In the genomic region with DNA sequence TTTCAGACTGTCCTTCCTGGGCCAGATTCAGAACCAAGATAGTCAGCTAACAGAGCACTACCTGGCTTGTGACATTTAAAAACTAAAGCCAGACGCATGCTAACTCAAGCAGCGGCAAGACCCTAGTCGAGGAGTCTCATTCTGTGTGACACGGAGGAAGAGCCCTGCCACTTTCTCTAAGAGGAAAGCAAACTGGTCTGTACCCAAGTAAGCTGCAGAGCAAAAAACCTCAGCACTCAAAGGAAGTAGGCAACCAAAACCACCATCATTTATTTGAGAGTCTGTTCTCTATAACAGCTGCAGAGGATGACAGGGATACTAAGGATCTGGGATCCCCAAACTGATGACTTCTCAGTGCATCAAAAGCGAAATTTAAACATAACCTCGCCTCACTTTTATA, we compare ENCODE assay signal across 19 cellular contexts.
DNase-seq lines count a peak whose midpoint lies in the region; ATAC-seq and TF ChIP-seq lines count a peak whose summit lies in the region.
"Had no signal": no experiment of that assay in that cellular context is flagged by ENCODE, and none has a peak within 500 bp of the region (broad histone marks: within the 10 kb centered on the region; RNA-seq: fewer than 3 reads in every experiment).

No MANE protein-coding gene starts in this region.

- no peak overlapping the region for H3K4me3 ChIP-seq in DND-41 (ENCODE audit: low read depth in 1 of 2, low read length in 2 of 2)
- H3K4me3 ChIP-seq: SJSA1 had no signal

- no peak for TF ChIP-seq CTCF in CD4-positive, alpha-beta T cell (IDR thresholded peaks at IDR 0.05)
- TF ChIP-seq CTCF in DND-41 (IDR thresholded peaks at IDR 0.05; ENCODE audit: borderline replicate concordance, extremely low read depth, low read length, poor library complexity, severe bottlenecking) = no peak
- TF ChIP-seq CTCF in WTC11 (IDR thresholded peaks at IDR 0.05) = no peak

- no peak overlapping the region for H3K27ac ChIP-seq in CD4-positive, alpha-beta T cell (ENCODE audit: low read depth, low read length)
- H3K27ac ChIP-seq in DND-41 (ENCODE audit: low read length) = no peak overlapping the region
- H3K27ac ChIP-seq: KMS-11, SJSA1 had no signal

- peak overlapping the region; percentile 54 for H3K4me3 Mint-ChIP-seq in CD4-positive, alpha-beta T cell
- no peak overlapping the region for H3K4me3 Mint-ChIP-seq in WTC11
- peak overlapping the region in 5 of 10 donors; percentile 53 to 82 (median 71) for H3K4me3 Mint-ChIP-seq in naive thymus-derived CD8-positive, alpha-beta T cell

- no peaks in the 10 kb centered on the region for H3K27me3 ChIP-seq in CD4-positive, alpha-beta T cell (ENCODE audit: control insufficient read depth, insufficient read depth, low read length)
- H3K27me3 ChIP-seq in DND-41 (ENCODE audit: insufficient read depth, low read length, poor library complexity) = no peaks in the 10 kb centered on the region
- H3K27me3 ChIP-seq: SJSA1 had no signal

- no peaks in the 10 kb centered on the region for H3K36me3 Mint-ChIP-seq in CD4-positive, alpha-beta T cell (ENCODE audit: low read depth)
- peaks cover 15% of the 10 kb centered on the region for H3K36me3 Mint-ChIP-seq in WTC11
- H3K36me3 Mint-ChIP-seq in naive thymus-derived CD8-positive, alpha-beta T cell = no peaks in the 10 kb centered on the region

- CTCF ChIA-PET in CD4-positive, alpha-beta T cell (lab: Charles Lee) = no interaction called here
- CTCF ChIA-PET in WTC11 (lab: Charles Lee) = no interaction called here

- H3K4me1 Mint-ChIP-seq in CD4-positive, alpha-beta T cell (ENCODE audit: low read depth) = peaks cover 20% of the 10 kb centered on the region
- peaks cover 31% of the 10 kb centered on the region for H3K4me1 Mint-ChIP-seq in WTC11
- H3K4me1 Mint-ChIP-seq in naive thymus-derived CD8-positive, alpha-beta T cell = peaks cover 0 to 25% (median 8%) of the 10 kb centered on the region in 4 donors

- intact Hi-C loops in CD4-positive, alpha-beta T cell (cut with DNase I, micrococcal nuclease) = no loop called here

- no peaks in the 10 kb centered on the region for H3K36me3 ChIP-seq in DND-41 (ENCODE audit: insufficient read depth, low read length)
- H3K36me3 ChIP-seq: SJSA1 had no signal

- no peak overlapping the region for H3K4me2 ChIP-seq in DND-41 (ENCODE audit: insufficient read depth, low read length)
- H3K4me2 ChIP-seq: KMS-11 had no signal

- H3K9ac ChIP-seq in DND-41 (ENCODE audit: low read depth, low read length) = no peak overlapping the region
- H3K9ac ChIP-seq: KMS-11 had no signal

- H2AFZ ChIP-seq in DND-41 (ENCODE audit: low read depth, low read length) = no peak overlapping the region

- peak overlapping the region; percentile 67 for H3K27ac Mint-ChIP-seq in CD4-positive, alpha-beta T cell
- peak overlapping the region; percentile 14; the same call in 1 of the 2 replicates for H3K27ac Mint-ChIP-seq in WTC11
- H3K27ac Mint-ChIP-seq in naive thymus-derived CD8-positive, alpha-beta T cell = peak overlapping the region in 7 of 10 donors; percentile 56 to 93 (median 89)

- no peaks in the 10 kb centered on the region for H3K9me3 Mint-ChIP-seq in CD4-positive, alpha-beta T cell
- peaks cover 9% of the 10 kb centered on the region for H3K9me3 Mint-ChIP-seq in WTC11
- no peaks in the 10 kb centered on the region for H3K9me3 Mint-ChIP-seq in naive thymus-derived CD8-positive, alpha-beta T cell

- H3K9me3 ChIP-seq in CD4-positive, alpha-beta T cell (ENCODE audit: control insufficient read depth, low read length) = no peaks in the 10 kb centered on the region
- H3K9me3 ChIP-seq in DND-41 (ENCODE audit: insufficient read depth, low read length, severe bottlenecking) = peaks cover 7% of the 10 kb centered on the region
- H3K9me3 ChIP-seq: SJSA1 had no signal

- H3K27me3 Mint-ChIP-seq in CD4-positive, alpha-beta T cell = no peaks in the 10 kb centered on the region
- H3K27me3 Mint-ChIP-seq in WTC11 (ENCODE audit: low read depth) = no peaks in the 10 kb centered on the region
- peaks cover 0 to 10% (median 0%) of the 10 kb centered on the region in 5 donors for H3K27me3 Mint-ChIP-seq in naive thymus-derived CD8-positive, alpha-beta T cell

- no peaks in the 10 kb centered on the region for H3K79me2 ChIP-seq in DND-41 (ENCODE audit: insufficient read depth, low read length)

- ATAC-seq in CD4-positive, alpha-beta T cell (ENCODE audit: poor library complexity) = no peak
- ATAC-seq in DND-41 (ENCODE audit: insufficient read depth, low read depth) (peak; percentile 69; the same call in 2 of the 3 replicates), WTC11 (no peak)
- ATAC-seq in naive thymus-derived CD8-positive, alpha-beta T cell = peak; percentile 57 to 88
- ATAC-seq: Right ventricle myocardium inferior had no signal

- in situ Hi-C loops in ACHN (cut with HindIII; ENCODE audit: low pct_ligation_motif_present, low pct_unique_long_range_greater_than_20kb, low sequenced_read_pairs) = no loop called here

- no peak for DNase-seq in CD4-positive, alpha-beta T cell
- peak; percentile 9 for DNase-seq in DND-41
- no peak for DNase-seq in WTC11 (ENCODE audit: low spot score)
- peak in 2 of 10 donors; percentile 27 to 35 for DNase-seq in naive thymus-derived CD8-positive, alpha-beta T cell
- DNase-seq in activated gamma-delta T cell treated with Interleukin-2 at 50 U/mL for 16 hours = no peak
- DNase-seq in ACHN = no peak
- DNase-seq in NCI-H1930 (lab: John Stamatoyannopoulos, UW) = no peak
- DNase-seq: C1 segment of cervical spinal cord; GDM1; NCI-H1092 treated with DMSO at 0.1 percent for 48 hours; NCI-H1436 treated with DMSO at 0.1 percent for 48 hours; NCI-H2029; NCI-H2227 treated with DMSO at 0.1 percent for 48 hours; NCI-H510A; NCI-H748 treated with DMSO at 0.1 percent for 48 hours; NK-92 treated with Interleukin-12 subunit alpha and Interleukin-12 subunit beta, amount 100 ng/mL, for 24 hours had no signal

- no peaks in the 10 kb centered on the region for H4K20me1 ChIP-seq in DND-41 (ENCODE audit: insufficient read depth, low read length)

- POLR2A ChIA-PET in CD4-positive, alpha-beta T cell (lab: Charles Lee) = no interaction called here
- POLR2A ChIA-PET in WTC11 (lab: Charles Lee) = no interaction called here
- POLR2A ChIA-PET in naive thymus-derived CD8-positive, alpha-beta T cell (lab: Charles Lee) = no interaction called here

- 0 out of 2 replicates have a peak, but pooled peaks cover 4% of the 10 kb centered on the region for H3K4me1 ChIP-seq in DND-41 (ENCODE audit: insufficient read depth, low read length)
- H3K4me1 ChIP-seq: SJSA1 had no signal

TF ChIP-seq in WTC11, 78 proteins besides CTCF, POLR2A, EP300 and RAD21 (continues in another document):
- TF ChIP-seq GABPB1 (CRISPR knock-in tag; IDR thresholded peaks at IDR 0.05) (no peak), SMAD4 (CRISPR knock-in tag; IDR thresholded peaks at IDR 0.05) (no peak), JUN (CRISPR knock-in tag; IDR thresholded peaks at IDR 0.05) (no peak), ZNF423 (CRISPR knock-in tag; IDR thresholded peaks at IDR 0.05) (no peak), EMX1 (CRISPR knock-in tag; IDR thresholded peaks at IDR 0.05) (no peak), NR3C1 (CRISPR knock-in tag; conservative IDR thresholded peaks at IDR 0.05; ENCODE audit: low read depth) (no peak), ZNF232 (CRISPR knock-in tag; IDR thresholded peaks at IDR 0.05) (no peak), ETV6 (CRISPR knock-in tag; IDR thresholded peaks at IDR 0.05) (no peak), FOXP1 (CRISPR knock-in tag; IDR thresholded peaks at IDR 0.05; ENCODE audit: borderline replicate concordance) (no peak)
- TF ChIP-seq, protein P1, sequence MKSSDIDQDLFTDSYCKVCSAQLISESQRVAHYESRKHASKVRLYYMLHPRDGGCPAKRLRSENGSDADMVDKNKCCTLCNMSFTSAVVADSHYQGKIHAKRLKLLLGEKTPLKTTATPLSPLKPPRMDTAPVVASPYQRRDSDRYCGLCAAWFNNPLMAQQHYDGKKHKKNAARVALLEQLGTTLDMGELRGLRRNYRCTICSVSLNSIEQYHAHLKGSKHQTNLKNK (CRISPR knock-in tag; IDR thresholded peaks at IDR 0.05) = no peak
- TF ChIP-seq, protein P2, sequence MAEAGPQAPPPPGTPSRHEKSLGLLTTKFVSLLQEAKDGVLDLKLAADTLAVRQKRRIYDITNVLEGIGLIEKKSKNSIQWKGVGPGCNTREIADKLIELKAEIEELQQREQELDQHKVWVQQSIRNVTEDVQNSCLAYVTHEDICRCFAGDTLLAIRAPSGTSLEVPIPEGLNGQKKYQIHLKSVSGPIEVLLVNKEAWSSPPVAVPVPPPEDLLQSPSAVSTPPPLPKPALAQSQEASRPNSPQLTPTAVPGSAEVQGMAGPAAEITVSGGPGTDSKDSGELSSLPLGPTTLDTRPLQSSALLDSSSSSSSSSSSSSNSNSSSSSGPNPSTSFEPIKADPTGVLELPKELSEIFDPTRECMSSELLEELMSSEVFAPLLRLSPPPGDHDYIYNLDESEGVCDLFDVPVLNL (CRISPR knock-in tag; IDR thresholded peaks at IDR 0.05; ENCODE audit: borderline replicate concordance, low read depth) = no peak
- TF ChIP-seq, protein P3, sequence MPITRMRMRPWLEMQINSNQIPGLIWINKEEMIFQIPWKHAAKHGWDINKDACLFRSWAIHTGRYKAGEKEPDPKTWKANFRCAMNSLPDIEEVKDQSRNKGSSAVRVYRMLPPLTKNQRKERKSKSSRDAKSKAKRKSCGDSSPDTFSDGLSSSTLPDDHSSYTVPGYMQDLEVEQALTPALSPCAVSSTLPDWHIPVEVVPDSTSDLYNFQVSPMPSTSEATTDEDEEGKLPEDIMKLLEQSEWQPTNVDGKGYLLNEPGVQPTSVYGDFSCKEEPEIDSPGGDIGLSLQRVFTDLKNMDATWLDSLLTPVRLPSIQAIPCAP (CRISPR knock-in tag; IDR thresholded peaks at IDR 0.05) = no peak
- TF ChIP-seq, protein P4, sequence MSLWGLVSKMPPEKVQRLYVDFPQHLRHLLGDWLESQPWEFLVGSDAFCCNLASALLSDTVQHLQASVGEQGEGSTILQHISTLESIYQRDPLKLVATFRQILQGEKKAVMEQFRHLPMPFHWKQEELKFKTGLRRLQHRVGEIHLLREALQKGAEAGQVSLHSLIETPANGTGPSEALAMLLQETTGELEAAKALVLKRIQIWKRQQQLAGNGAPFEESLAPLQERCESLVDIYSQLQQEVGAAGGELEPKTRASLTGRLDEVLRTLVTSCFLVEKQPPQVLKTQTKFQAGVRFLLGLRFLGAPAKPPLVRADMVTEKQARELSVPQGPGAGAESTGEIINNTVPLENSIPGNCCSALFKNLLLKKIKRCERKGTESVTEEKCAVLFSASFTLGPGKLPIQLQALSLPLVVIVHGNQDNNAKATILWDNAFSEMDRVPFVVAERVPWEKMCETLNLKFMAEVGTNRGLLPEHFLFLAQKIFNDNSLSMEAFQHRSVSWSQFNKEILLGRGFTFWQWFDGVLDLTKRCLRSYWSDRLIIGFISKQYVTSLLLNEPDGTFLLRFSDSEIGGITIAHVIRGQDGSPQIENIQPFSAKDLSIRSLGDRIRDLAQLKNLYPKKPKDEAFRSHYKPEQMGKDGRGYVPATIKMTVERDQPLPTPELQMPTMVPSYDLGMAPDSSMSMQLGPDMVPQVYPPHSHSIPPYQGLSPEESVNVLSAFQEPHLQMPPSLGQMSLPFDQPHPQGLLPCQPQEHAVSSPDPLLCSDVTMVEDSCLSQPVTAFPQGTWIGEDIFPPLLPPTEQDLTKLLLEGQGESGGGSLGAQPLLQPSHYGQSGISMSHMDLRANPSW (CRISPR knock-in tag; conservative IDR thresholded peaks at IDR 0.05; ENCODE audit: low read depth) = no peak

Comparison
In these comparisons a context has a peak if more than half of its experiments do, and no peak if none do; other contexts are left out.
1. ATAC-seq: peak in DND-41 (single experiment) and naive thymus-derived CD8-positive, alpha-beta T cell (2 of 2); none in CD4-positive, alpha-beta T cell (single experiment) and WTC11 (single experiment).
2. H3K27ac Mint-ChIP-seq: peak in every context shown above with its lines; median percentile 89 in naive thymus-derived CD8-positive, alpha-beta T cell; 67 in CD4-positive, alpha-beta T cell; 14 in WTC11.